In genomic region chr7:42135728-42136127, GRCh38 we compare ENCODE assay signal across 15 cellular contexts.
DNase-seq lines count a peak whose midpoint lies in the region; TF ChIP-seq lines count a peak whose summit lies in the region.
"Had no signal": no experiment of that assay in that cellular context is flagged by ENCODE, and none has a peak within 500 bp of the region (broad histone marks: within the 10 kb centered on the region; RNA-seq: fewer than 3 reads in every experiment).

No MANE protein-coding gene starts in this region.

- H3K9me3 Mint-ChIP-seq in brain (peaks cover 4 to 9% (median 8%) of the 10 kb centered on the region in 5 experiments), nephron (no peaks in the 10 kb centered on the region), type B pancreatic cell (no peaks in the 10 kb centered on the region)

- POLR2A ChIA-PET in HEK293 (lab: Yijun Ruan, JAX) = no interaction called here

- H3K27me3 ChIP-seq in colonic mucosa = no peaks in the 10 kb centered on the region
- H3K27me3 ChIP-seq: BE2C had no signal

- peak overlapping the region in 2 of 5 experiments; percentile 7 to 14 for H3K4me3 Mint-ChIP-seq in brain
- H3K4me3 Mint-ChIP-seq in nephron = no peak overlapping the region
- H3K4me3 Mint-ChIP-seq in type B pancreatic cell = no peak overlapping the region
- H3K4me3 Mint-ChIP-seq: CD4-positive, alpha-beta memory T cell had no signal

- DNase-seq in type B pancreatic cell (ENCODE audit: extremely low spot score, unreplicated experiment) (no peak), colonic mucosa (no peak), GM20000 (ENCODE audit: low spot score) (no peak), NCI-H82 treated with DMSO at 0.1 percent for 48 hours (lab: John Stamatoyannopoulos, UW; ENCODE audit: unreplicated experiment) (no peak)
- DNase-seq: BE2C; Caco-2; CD4-positive, alpha-beta memory T cell; DND-41; GDM1; HCEC 1CT had no signal

- CTCF ChIA-PET in HEK293 (lab: Yijun Ruan, JAX) = interaction anchor here (1.3 to 1.4 kb wide), 2 partner anchors 158 to 195 kb away, joined by 3 to 5 read pairs; no protein-coding TSS in a partner anchor

- H3K27ac ChIP-seq in HEK293 (ENCODE audit: extremely low read depth, low read depth, low read length) (no peak overlapping the region), colonic mucosa (no peak overlapping the region)
- H3K27ac ChIP-seq: C4-2B, HL-60 had no signal

- H3K36me3 ChIP-seq in HEK293 (ENCODE audit: control insufficient read depth in 2 of 2, insufficient read depth in 1 of 2, low read length in 2 of 2) = no peaks in the 10 kb centered on the region; a peak in 1 of 3 replicates
- no peaks in the 10 kb centered on the region for H3K36me3 ChIP-seq in colonic mucosa
- H3K36me3 ChIP-seq: BE2C had no signal

- H3K4me3 ChIP-seq in HEK293 (ENCODE audit: low read depth, low read length) = no peak overlapping the region
- H3K4me3 ChIP-seq in colonic mucosa = no peak overlapping the region

- no peak for TF ChIP-seq CTCF in HEK293 (tag by site-specific recombination; IDR thresholded peaks at IDR 0.05)
- no peak for TF ChIP-seq CTCF in brain (conservative IDR thresholded peaks at IDR 0.05)
- TF ChIP-seq CTCF in nephron (IDR thresholded peaks at IDR 0.05; ENCODE audit: unreplicated experiment in 3 of 3) = no peak
- no peak for TF ChIP-seq CTCF in type B pancreatic cell (conservative IDR thresholded peaks at IDR 0.05)
- TF ChIP-seq CTCF in colonic mucosa (IDR thresholded peaks at IDR 0.05) = no peak
- no peak for TF ChIP-seq CTCF in GM20000 (IDR thresholded peaks at IDR 0.05; ENCODE audit: extremely low read depth, missing control alignments)

- intact Hi-C loops in colonic mucosa (cut with DNase I) = no loop called here

- H3K27me3 Mint-ChIP-seq in brain = no peaks in the 10 kb centered on the region
- no peaks in the 10 kb centered on the region for H3K27me3 Mint-ChIP-seq in nephron (ENCODE audit: low read depth)
- H3K27me3 Mint-ChIP-seq in type B pancreatic cell = peaks cover 3% of the 10 kb centered on the region

- H3K9ac ChIP-seq in colonic mucosa (ENCODE audit: low read depth in 2 of 2, low read length in 2 of 2) = no peak overlapping the region

- peaks cover 23% of the 10 kb centered on the region for H3K36me3 Mint-ChIP-seq in brain
- peaks cover 31% of the 10 kb centered on the region for H3K36me3 Mint-ChIP-seq in nephron (ENCODE audit: low read depth)
- peaks cover 33% of the 10 kb centered on the region for H3K36me3 Mint-ChIP-seq in type B pancreatic cell
- H3K36me3 Mint-ChIP-seq: CD4-positive, alpha-beta memory T cell had no signal

- H3K9me3 ChIP-seq in HEK293 (ENCODE audit: control insufficient read depth, insufficient read depth, low read depth, low read length) = no peaks in the 10 kb centered on the region
- H3K9me3 ChIP-seq in colonic mucosa = no peaks in the 10 kb centered on the region
- H3K9me3 ChIP-seq: BE2C, Caco-2 had no signal

- H3K27ac Mint-ChIP-seq in brain (peak overlapping the region; percentile 1 to 45 (median 12)), nephron (peak overlapping the region; percentile 48 to 60 (median 54)), type B pancreatic cell (peak overlapping the region; percentile 35)
- H3K27ac Mint-ChIP-seq: CD4-positive, alpha-beta memory T cell had no signal

- H3K4me1 ChIP-seq in HEK293 (ENCODE audit: control insufficient read depth, insufficient read depth, low read length) = peaks cover 25% of the 10 kb centered on the region
- H3K4me1 ChIP-seq in colonic mucosa = no peaks in the 10 kb centered on the region
- H3K4me1 ChIP-seq: BE2C, Caco-2 had no signal

- H3K4me1 Mint-ChIP-seq in brain (peaks cover 78% of the 10 kb centered on the region), nephron (peaks cover 53% of the 10 kb centered on the region), type B pancreatic cell (ENCODE audit: unreplicated experiment) (peaks cover 49% of the 10 kb centered on the region)
- H3K4me1 Mint-ChIP-seq: CD4-positive, alpha-beta memory T cell had no signal

TF ChIP-seq in HEK293, 187 proteins besides CTCF, POLR2A, EP300 and RAD21 (continues in another document):
- TF ChIP-seq KLF16 (tag by site-specific recombination; IDR thresholded peaks at IDR 0.05) (no peak), ZNF518A (tag by site-specific recombination; conservative IDR thresholded peaks at IDR 0.05; ENCODE audit: low read depth) (no peak), ZNF404 (tag by site-specific recombination; IDR thresholded peaks at IDR 0.05) (no peak), ZBTB21 (tag by site-specific recombination; IDR thresholded peaks at IDR 0.05) (no peak), REST (tag by site-specific recombination; IDR thresholded peaks at IDR 0.05) (no peak), ZNF433 (tag by site-specific recombination; IDR thresholded peaks at IDR 0.05; ENCODE audit: low read depth) (no peak), KLF1 (tag by site-specific recombination; IDR thresholded peaks at IDR 0.05) (0 out of 2 replicates have a peak, but pooled peaks have one; percentile 17), ZNF704 (tag by site-specific recombination; IDR thresholded peaks at IDR 0.05) (no peak), HOXA7 (CRISPR knock-in tag; IDR thresholded peaks at IDR 0.05; ENCODE audit: borderline replicate concordance) (no peak), ZNF423 (tag by site-specific recombination; IDR thresholded peaks at IDR 0.05) (no peak), ZNF169 (tag by site-specific recombination; IDR thresholded peaks at IDR 0.05) (no peak), SP3 (tag by site-specific recombination; IDR thresholded peaks at IDR 0.05) (no peak)
